13 cellular contexts compared by ENCODE assay signal in genomic region chr14:74504874-74505617, GRCh38.
"Had no signal": no experiment of that assay in that cellular context is flagged by ENCODE, and none has a peak within 500 bp of the region (broad histone marks: within the 10 kb centered on the region; RNA-seq: fewer than 3 reads in every experiment).

No MANE protein-coding gene starts in this region.

- H3K4me1 ChIP-seq: pancreas had no signal

- DNase-seq: activated CD4-positive, alpha-beta T cell treated with anti-CD3 and anti-CD28 coated beads for 1 hour; activated CD4-positive, alpha-beta T cell treated with anti-CD3 and anti-CD28 coated beads, Interleukin-2, amount 50 U/mL, for 48 hours; activated gamma-delta T cell treated with Interleukin-2 at 50 U/mL for 16 hours; activated T-cell treated with anti-CD3 and anti-CD28 coated beads, Interleukin-2, amount 50 U/mL, for 48 hours; left cardiac atrium; mammary epithelial cell; naive B cell; pancreas; spleen had no signal

- H3K27me3 ChIP-seq: heart left ventricle, neural progenitor cell, pancreas had no signal

- H3K4me3 ChIP-seq: dorsolateral prefrontal cortex, heart left ventricle, neural progenitor cell, pancreas, spleen had no signal

- H2AFZ ChIP-seq: neural progenitor cell had no signal

- H3K9me3 ChIP-seq: heart left ventricle, pancreas, spleen had no signal

- H3K36me3 ChIP-seq: neural progenitor cell, pancreas, spleen had no signal

- H3K9ac ChIP-seq: neural progenitor cell had no signal

- H3K4me2 ChIP-seq: neural progenitor cell had no signal

- H3K27ac ChIP-seq: dorsolateral prefrontal cortex, heart left ventricle, neural progenitor cell, pancreas, spleen had no signal

- ATAC-seq: heart left ventricle, left cardiac atrium, pancreas, sciatic nerve had no signal
